ENCODE assay signal across 1 cellular context in the genomic region with DNA sequence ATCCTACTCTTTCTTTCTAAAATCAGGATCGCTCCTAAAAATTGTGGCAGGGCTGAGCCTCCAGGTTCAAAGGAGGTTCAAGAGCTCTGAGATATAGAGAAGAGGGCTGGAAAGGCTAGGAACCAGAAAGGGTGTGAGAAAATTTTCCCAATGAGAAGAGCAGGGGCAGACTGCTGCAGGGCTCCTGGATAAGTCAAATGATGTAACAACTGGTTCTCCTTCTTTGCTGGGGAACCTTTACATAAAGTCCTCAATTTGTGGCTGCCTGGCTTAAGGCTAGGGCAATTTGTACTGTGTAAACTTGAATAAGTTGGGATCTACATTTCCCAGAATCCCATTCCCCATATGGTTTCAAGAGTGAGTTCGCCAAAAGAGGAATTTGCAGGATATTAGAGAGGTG.
TF ChIP-seq lines count a peak whose summit lies in the region.

No MANE protein-coding gene starts in this region.

TF ChIP-seq in WTC11, 78 proteins besides CTCF, POLR2A, EP300 and RAD21:
- no peak for TF ChIP-seq HMGXB4 (CRISPR knock-in tag; IDR thresholded peaks at IDR 0.05)
- TF ChIP-seq, protein P1, sequence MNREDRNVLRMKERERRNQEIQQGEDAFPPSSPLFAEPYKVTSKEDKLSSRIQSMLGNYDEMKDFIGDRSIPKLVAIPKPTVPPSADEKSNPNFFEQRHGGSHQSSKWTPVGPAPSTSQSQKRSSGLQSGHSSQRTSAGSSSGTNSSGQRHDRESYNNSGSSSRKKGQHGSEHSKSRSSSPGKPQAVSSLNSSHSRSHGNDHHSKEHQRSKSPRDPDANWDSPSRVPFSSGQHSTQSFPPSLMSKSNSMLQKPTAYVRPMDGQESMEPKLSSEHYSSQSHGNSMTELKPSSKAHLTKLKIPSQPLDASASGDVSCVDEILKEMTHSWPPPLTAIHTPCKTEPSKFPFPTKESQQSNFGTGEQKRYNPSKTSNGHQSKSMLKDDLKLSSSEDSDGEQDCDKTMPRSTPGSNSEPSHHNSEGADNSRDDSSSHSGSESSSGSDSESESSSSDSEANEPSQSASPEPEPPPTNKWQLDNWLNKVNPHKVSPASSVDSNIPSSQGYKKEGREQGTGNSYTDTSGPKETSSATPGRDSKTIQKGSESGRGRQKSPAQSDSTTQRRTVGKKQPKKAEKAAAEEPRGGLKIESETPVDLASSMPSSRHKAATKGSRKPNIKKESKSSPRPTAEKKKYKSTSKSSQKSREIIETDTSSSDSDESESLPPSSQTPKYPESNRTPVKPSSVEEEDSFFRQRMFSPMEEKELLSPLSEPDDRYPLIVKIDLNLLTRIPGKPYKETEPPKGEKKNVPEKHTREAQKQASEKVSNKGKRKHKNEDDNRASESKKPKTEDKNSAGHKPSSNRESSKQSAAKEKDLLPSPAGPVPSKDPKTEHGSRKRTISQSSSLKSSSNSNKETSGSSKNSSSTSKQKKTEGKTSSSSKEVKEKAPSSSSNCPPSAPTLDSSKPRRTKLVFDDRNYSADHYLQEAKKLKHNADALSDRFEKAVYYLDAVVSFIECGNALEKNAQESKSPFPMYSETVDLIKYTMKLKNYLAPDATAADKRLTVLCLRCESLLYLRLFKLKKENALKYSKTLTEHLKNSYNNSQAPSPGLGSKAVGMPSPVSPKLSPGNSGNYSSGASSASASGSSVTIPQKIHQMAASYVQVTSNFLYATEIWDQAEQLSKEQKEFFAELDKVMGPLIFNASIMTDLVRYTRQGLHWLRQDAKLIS (CRISPR knock-in tag; IDR thresholded peaks at IDR 0.05; ENCODE audit: borderline replicate concordance), result no peak
- TF ChIP-seq, protein P2, sequence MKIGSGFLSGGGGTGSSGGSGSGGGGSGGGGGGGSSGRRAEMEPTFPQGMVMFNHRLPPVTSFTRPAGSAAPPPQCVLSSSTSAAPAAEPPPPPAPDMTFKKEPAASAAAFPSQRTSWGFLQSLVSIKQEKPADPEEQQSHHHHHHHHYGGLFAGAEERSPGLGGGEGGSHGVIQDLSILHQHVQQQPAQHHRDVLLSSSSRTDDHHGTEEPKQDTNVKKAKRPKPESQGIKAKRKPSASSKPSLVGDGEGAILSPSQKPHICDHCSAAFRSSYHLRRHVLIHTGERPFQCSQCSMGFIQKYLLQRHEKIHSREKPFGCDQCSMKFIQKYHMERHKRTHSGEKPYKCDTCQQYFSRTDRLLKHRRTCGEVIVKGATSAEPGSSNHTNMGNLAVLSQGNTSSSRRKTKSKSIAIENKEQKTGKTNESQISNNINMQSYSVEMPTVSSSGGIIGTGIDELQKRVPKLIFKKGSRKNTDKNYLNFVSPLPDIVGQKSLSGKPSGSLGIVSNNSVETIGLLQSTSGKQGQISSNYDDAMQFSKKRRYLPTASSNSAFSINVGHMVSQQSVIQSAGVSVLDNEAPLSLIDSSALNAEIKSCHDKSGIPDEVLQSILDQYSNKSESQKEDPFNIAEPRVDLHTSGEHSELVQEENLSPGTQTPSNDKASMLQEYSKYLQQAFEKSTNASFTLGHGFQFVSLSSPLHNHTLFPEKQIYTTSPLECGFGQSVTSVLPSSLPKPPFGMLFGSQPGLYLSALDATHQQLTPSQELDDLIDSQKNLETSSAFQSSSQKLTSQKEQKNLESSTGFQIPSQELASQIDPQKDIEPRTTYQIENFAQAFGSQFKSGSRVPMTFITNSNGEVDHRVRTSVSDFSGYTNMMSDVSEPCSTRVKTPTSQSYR (CRISPR knock-in tag; IDR thresholded peaks at IDR 0.05), result no peak
- no peak for TF ChIP-seq HMGA2 (CRISPR knock-in tag; IDR thresholded peaks at IDR 0.05)
- TF ChIP-seq GTF2I (CRISPR knock-in tag; conservative IDR thresholded peaks at IDR 0.05), result no peak
- no peak for TF ChIP-seq JUN (CRISPR knock-in tag; IDR thresholded peaks at IDR 0.05)
- TF ChIP-seq ATF1 (CRISPR knock-in tag; IDR thresholded peaks at IDR 0.05), result no peak
- no peak for TF ChIP-seq FOXP1 (CRISPR knock-in tag; IDR thresholded peaks at IDR 0.05; ENCODE audit: borderline replicate concordance)
- TF ChIP-seq CBFB (CRISPR knock-in tag; IDR thresholded peaks at IDR 0.05; ENCODE audit: low read depth), result no peak
- no peak for TF ChIP-seq IRF1 (CRISPR knock-in tag; IDR thresholded peaks at IDR 0.05)
- TF ChIP-seq ZBTB21 (CRISPR knock-in tag; IDR thresholded peaks at IDR 0.05; ENCODE audit: borderline replicate concordance), result no peak
- no peak for TF ChIP-seq PRDM15 (CRISPR knock-in tag; IDR thresholded peaks at IDR 0.05)
- no peak for TF ChIP-seq RELA (CRISPR knock-in tag; IDR thresholded peaks at IDR 0.05; ENCODE audit: borderline replicate concordance)
- no peak for TF ChIP-seq JAZF1 (CRISPR knock-in tag; IDR thresholded peaks at IDR 0.05)
